ENCODE assay signal across 1 cellular context in genomic region chr16:1420540-1421205, GRCh38.
TF ChIP-seq lines count a peak whose summit lies in the region.

TSS of gene UQCC4 (minus strand) at chr16:1420747. CDS start at chr16:1420723, 24 bp downstream.

TF ChIP-seq in GM12878, 131 proteins besides CTCF, POLR2A, EP300 and RAD21 (continued from another document):
- peak; percentile 92 for TF ChIP-seq ELK1 (IDR thresholded peaks at IDR 0.05; ENCODE audit: low read depth, low read length)
- TF ChIP-seq PML (IDR thresholded peaks at IDR 0.05; ENCODE audit: low read length): peak; percentile 91
- TF ChIP-seq, protein P1, sequence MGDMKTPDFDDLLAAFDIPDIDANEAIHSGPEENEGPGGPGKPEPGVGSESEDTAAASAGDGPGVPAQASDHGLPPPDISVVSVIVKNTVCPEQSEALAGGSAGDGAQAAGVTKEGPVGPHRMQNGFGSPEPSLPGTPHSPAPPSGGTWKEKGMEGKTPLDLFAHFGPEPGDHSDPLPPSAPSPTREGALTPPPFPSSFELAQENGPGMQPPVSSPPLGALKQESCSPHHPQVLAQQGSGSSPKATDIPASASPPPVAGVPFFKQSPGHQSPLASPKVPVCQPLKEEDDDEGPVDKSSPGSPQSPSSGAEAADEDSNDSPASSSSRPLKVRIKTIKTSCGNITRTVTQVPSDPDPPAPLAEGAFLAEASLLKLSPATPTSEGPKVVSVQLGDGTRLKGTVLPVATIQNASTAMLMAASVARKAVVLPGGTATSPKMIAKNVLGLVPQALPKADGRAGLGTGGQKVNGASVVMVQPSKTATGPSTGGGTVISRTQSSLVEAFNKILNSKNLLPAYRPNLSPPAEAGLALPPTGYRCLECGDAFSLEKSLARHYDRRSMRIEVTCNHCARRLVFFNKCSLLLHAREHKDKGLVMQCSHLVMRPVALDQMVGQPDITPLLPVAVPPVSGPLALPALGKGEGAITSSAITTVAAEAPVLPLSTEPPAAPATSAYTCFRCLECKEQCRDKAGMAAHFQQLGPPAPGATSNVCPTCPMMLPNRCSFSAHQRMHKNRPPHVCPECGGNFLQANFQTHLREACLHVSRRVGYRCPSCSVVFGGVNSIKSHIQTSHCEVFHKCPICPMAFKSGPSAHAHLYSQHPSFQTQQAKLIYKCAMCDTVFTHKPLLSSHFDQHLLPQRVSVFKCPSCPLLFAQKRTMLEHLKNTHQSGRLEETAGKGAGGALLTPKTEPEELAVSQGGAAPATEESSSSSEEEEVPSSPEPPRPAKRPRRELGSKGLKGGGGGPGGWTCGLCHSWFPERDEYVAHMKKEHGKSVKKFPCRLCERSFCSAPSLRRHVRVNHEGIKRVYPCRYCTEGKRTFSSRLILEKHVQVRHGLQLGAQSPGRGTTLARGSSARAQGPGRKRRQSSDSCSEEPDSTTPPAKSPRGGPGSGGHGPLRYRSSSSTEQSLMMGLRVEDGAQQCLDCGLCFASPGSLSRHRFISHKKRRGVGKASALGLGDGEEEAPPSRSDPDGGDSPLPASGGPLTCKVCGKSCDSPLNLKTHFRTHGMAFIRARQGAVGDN (IDR thresholded peaks at IDR 0.05): peak; percentile 61; the same call in 1 of the 2 replicates
- TF ChIP-seq SRF (IDR thresholded peaks at IDR 0.05; ENCODE audit: low read depth in 2 of 2, low read length in 2 of 2): peak; percentile 78 to 94
- no peak for TF ChIP-seq POLR2AphosphoS2 (IDR thresholded peaks at IDR 0.05; ENCODE audit: low read depth, low read length)
- peak; percentile 98 for TF ChIP-seq SIX5 (IDR thresholded peaks at IDR 0.05; ENCODE audit: low read depth, low read length, severe bottlenecking)
- TF ChIP-seq NR2F1 (conservative IDR thresholded peaks at IDR 0.05): peak; percentile 26; the same call in 1 of the 2 replicates
- TF ChIP-seq MYC (IDR thresholded peaks at IDR 0.05; ENCODE audit: insufficient read depth, insufficient read length, insufficient replicate concordance, low read length, severe bottlenecking): peak; percentile 73
- no peak for TF ChIP-seq CEBPZ (IDR thresholded peaks at IDR 0.05; ENCODE audit: low read depth, low read length)
- TF ChIP-seq TBL1XR1 (IDR thresholded peaks at IDR 0.05; ENCODE audit: low read depth, low read length): no peak
- TF ChIP-seq PAX5 (IDR thresholded peaks at IDR 0.05; ENCODE audit: borderline replicate concordance, low read depth, low read length): 0 out of 2 replicates have a peak, but pooled peaks have one; percentile 38
- no peak; the same call in 1 of the 2 replicates for TF ChIP-seq RB1 (IDR thresholded peaks at IDR 0.05; ENCODE audit: borderline replicate concordance)
- no peak for TF ChIP-seq POU2F2 (IDR thresholded peaks at IDR 0.05; ENCODE audit: borderline replicate concordance, low read depth, low read length)
- 0 out of 2 replicates have a peak, but pooled peaks have one; percentile 32 for TF ChIP-seq HSF1 (IDR thresholded peaks at IDR 0.05; ENCODE audit: low read depth, low read length)
- TF ChIP-seq, protein P2, sequence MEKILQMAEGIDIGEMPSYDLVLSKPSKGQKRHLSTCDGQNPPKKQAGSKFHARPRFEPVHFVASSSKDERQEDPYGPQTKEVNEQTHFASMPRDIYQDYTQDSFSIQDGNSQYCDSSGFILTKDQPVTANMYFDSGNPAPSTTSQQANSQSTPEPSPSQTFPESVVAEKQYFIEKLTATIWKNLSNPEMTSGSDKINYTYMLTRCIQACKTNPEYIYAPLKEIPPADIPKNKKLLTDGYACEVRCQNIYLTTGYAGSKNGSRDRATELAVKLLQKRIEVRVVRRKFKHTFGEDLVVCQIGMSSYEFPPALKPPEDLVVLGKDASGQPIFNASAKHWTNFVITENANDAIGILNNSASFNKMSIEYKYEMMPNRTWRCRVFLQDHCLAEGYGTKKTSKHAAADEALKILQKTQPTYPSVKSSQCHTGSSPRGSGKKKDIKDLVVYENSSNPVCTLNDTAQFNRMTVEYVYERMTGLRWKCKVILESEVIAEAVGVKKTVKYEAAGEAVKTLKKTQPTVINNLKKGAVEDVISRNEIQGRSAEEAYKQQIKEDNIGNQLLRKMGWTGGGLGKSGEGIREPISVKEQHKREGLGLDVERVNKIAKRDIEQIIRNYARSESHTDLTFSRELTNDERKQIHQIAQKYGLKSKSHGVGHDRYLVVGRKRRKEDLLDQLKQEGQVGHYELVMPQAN (conservative IDR thresholded peaks at IDR 0.05): peak; percentile 80
- TF ChIP-seq, protein P3, sequence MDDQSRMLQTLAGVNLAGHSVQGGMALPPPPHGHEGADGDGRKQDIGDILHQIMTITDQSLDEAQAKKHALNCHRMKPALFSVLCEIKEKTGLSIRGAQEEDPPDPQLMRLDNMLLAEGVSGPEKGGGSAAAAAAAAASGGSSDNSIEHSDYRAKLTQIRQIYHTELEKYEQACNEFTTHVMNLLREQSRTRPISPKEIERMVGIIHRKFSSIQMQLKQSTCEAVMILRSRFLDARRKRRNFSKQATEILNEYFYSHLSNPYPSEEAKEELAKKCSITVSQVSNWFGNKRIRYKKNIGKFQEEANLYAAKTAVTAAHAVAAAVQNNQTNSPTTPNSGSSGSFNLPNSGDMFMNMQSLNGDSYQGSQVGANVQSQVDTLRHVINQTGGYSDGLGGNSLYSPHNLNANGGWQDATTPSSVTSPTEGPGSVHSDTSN (IDR thresholded peaks at IDR 0.05; ENCODE audit: insufficient replicate concordance, low read depth, low read length): no peak
- no peak for TF ChIP-seq ZZZ3 (IDR thresholded peaks at IDR 0.05; ENCODE audit: control insufficient read depth, insufficient read length, low read depth)
- TF ChIP-seq CREB1 (IDR thresholded peaks at IDR 0.05; ENCODE audit: low read depth): peak; percentile 99
- peak; percentile 84 for TF ChIP-seq LARP7 (IDR thresholded peaks at IDR 0.05)
- peak; percentile 98 for TF ChIP-seq ZNF384 (IDR thresholded peaks at IDR 0.05; ENCODE audit: borderline replicate concordance, low read depth, low read length)
- TF ChIP-seq TAF1 (IDR thresholded peaks at IDR 0.05; ENCODE audit: borderline replicate concordance, low read depth, low read length): peak; percentile 54; the same call in 1 of the 2 replicates
- TF ChIP-seq, protein P4, sequence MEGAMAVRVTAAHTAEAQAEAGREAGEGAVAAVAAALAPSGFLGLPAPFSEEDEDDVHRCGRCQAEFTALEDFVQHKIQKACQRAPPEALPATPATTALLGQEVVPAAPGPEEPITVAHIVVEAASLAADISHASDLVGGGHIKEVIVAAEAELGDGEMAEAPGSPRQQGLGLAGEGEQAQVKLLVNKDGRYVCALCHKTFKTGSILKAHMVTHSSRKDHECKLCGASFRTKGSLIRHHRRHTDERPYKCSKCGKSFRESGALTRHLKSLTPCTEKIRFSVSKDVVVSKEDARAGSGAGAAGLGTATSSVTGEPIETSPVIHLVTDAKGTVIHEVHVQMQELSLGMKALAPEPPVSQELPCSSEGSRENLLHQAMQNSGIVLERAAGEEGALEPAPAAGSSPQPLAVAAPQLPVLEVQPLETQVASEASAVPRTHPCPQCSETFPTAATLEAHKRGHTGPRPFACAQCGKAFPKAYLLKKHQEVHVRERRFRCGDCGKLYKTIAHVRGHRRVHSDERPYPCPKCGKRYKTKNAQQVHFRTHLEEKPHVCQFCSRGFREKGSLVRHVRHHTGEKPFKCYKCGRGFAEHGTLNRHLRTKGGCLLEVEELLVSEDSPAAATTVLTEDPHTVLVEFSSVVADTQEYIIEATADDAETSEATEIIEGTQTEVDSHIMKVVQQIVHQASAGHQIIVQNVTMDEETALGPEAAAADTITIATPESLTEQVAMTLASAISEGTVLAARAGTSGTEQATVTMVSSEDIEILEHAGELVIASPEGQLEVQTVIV (IDR thresholded peaks at IDR 0.05; ENCODE audit: borderline replicate concordance, partially characterized antibody): peak; percentile 41
